In the genomic region with DNA sequence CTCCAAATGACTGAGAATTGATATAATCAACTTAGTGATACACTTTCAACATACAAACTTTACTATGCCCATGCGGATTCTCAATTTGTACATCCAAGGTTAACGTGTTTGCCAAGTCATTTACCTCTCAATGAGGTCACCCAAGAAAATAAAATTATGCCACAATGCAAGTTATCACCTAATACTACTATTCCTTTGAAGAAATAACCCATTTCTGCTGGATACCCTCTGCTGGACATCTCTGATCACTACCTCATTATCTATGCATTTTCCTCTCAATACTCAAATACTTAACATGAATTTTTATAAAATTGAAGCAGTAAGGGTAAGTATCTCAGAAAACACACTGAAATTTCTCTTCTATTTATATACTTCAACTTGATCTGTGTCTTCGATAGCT, we compare ENCODE assay signal across 13 cellular contexts. TPM values are rescaled to one million over a fixed set of nuclear protein-coding genes. Genes with fewer than 3 reads are reported as not detected.
DNase-seq lines count a peak whose midpoint lies in the region; ATAC-seq and TF ChIP-seq lines count a peak whose summit lies in the region.
"Had no signal": no experiment of that assay in that cellular context is flagged by ENCODE, and none has a peak within 500 bp of the region (broad histone marks: within the 10 kb centered on the region; RNA-seq: fewer than 3 reads in every experiment).

No MANE protein-coding gene starts in this region.

- peaks cover 67 to 88% of the 10 kb centered on the region in 2 donors for H3K4me1 ChIP-seq in gastrocnemius medialis
- peaks cover 4% of the 10 kb centered on the region for H3K4me1 ChIP-seq in colonic mucosa

- DNase-seq in activated T-cell treated with anti-CD3 and anti-CD28 coated beads, Interleukin-2, amount 50 U/mL, for 24 hours = no peak
- no peak for DNase-seq in activated T-cell treated with anti-CD3 and anti-CD28 coated beads, Interleukin-2, amount 50 U/mL, for 1 hour
- DNase-seq in NB4 (ENCODE audit: low read depth) = peak; percentile 14
- peak; percentile 38 for DNase-seq in choroid plexus epithelial cell (ENCODE audit: low read depth)
- DNase-seq in gastrocnemius medialis = no peak
- DNase-seq in colonic mucosa = no peak
- DNase-seq: cortex of kidney, NCI-H446 treated with DMSO at 0.1 percent for 48 hours had no signal

- no peak overlapping the region for H3K9ac ChIP-seq in colonic mucosa (ENCODE audit: low read depth in 2 of 2, low read length in 2 of 2)
- H3K9ac ChIP-seq: BLaER1 treated with 17β-estradiol and CSF1 and Interleukin-3, amounts not matched to agents 10 nM and 100 nM had no signal

- H3K27ac ChIP-seq in gastrocnemius medialis (peak overlapping the region; percentile 77 to 98 (median 90)), colonic mucosa (no peak overlapping the region)
- H3K27ac ChIP-seq: BLaER1 treated with 17β-estradiol and CSF1 and Interleukin-3, amounts not matched to agents 10 nM and 100 nM; hepatocyte had no signal

- no peaks in the 10 kb centered on the region for H3K9me3 ChIP-seq in gastrocnemius medialis
- H3K9me3 ChIP-seq in colonic mucosa = no peaks in the 10 kb centered on the region
- H3K9me3 ChIP-seq: BLaER1 treated with 17β-estradiol and CSF1 and Interleukin-3, amounts not matched to agents 10 nM and 100 nM had no signal

- no peaks in the 10 kb centered on the region for H3K27me3 Mint-ChIP-seq in activated T-cell treated with anti-CD3 and anti-CD28 coated beads, Interleukin-2, amount 50 U/mL, for 24 hours

- no peak for ATAC-seq in gastrocnemius medialis
- ATAC-seq in HG03135 (IDR thresholded peaks at IDR 0.05; ENCODE audit: unreplicated experiment) = no peak
- ATAC-seq in HG03439 (IDR thresholded peaks at IDR 0.05; ENCODE audit: unreplicated experiment) = no peak

- in situ Hi-C loops in gastrocnemius medialis (cut with MboI; ENCODE audit: low sequenced_read_pairs in 4 of 4) = loop anchor here in 1 of 4 donors (10.0 kb wide), 1 partner anchor 155 kb away; no protein-coding TSS in a partner anchor

- no peak for TF ChIP-seq CTCF in NB4 (IDR thresholded peaks at IDR 0.05; ENCODE audit: low read depth, low read length)
- peak; percentile 48 for TF ChIP-seq CTCF in choroid plexus epithelial cell (conservative IDR thresholded peaks at IDR 0.05; ENCODE audit: low read depth, low read length)
- no peak for TF ChIP-seq CTCF in gastrocnemius medialis (IDR thresholded peaks at IDR 0.05 in 4 of 5, conservative IDR thresholded peaks at IDR 0.05 in 1 of 5)
- no peak for TF ChIP-seq CTCF in colonic mucosa (IDR thresholded peaks at IDR 0.05)

- H3K27me3 ChIP-seq in gastrocnemius medialis (no peaks in the 10 kb centered on the region), colonic mucosa (no peaks in the 10 kb centered on the region)
- H3K27me3 ChIP-seq: BLaER1 treated with 17β-estradiol and CSF1 and Interleukin-3, amounts not matched to agents 10 nM and 100 nM; hepatocyte had no signal

- peaks cover 60% of the 10 kb centered on the region for H3K4me1 Mint-ChIP-seq in activated T-cell treated with anti-CD3 and anti-CD28 coated beads, Interleukin-2, amount 50 U/mL, for 24 hours (ENCODE audit: low read depth)

- no peak for TF ChIP-seq POLR2A in NB4 (IDR thresholded peaks at IDR 0.05; ENCODE audit: extremely low read depth, insufficient read length)
- TF ChIP-seq POLR2A in gastrocnemius medialis (IDR thresholded peaks at IDR 0.05) = no peak

- peak overlapping the region; percentile 79 for H3K27ac Mint-ChIP-seq in activated T-cell treated with anti-CD3 and anti-CD28 coated beads, Interleukin-2, amount 50 U/mL, for 24 hours

- H3K4me3 ChIP-seq in NB4 (ENCODE audit: low read depth, low read length) (no peak overlapping the region), choroid plexus epithelial cell (ENCODE audit: low read depth, low read length) (no peak overlapping the region), gastrocnemius medialis (no peak overlapping the region), colonic mucosa (no peak overlapping the region)
- H3K4me3 ChIP-seq: BLaER1 treated with 17β-estradiol and CSF1 and Interleukin-3, amounts not matched to agents 10 nM and 100 nM; hepatocyte; skin epidermis had no signal

- intact Hi-C loops in gastrocnemius medialis (cut with DNase I; ENCODE audit: low total_unique reads) (no loop called here), colonic mucosa (cut with DNase I) (no loop called here)

- no peaks in the 10 kb centered on the region for H3K9me3 Mint-ChIP-seq in activated T-cell treated with anti-CD3 and anti-CD28 coated beads, Interleukin-2, amount 50 U/mL, for 24 hours

- peak overlapping the region; percentile 57 for H3K4me3 Mint-ChIP-seq in activated T-cell treated with anti-CD3 and anti-CD28 coated beads, Interleukin-2, amount 50 U/mL, for 24 hours

- H3K36me3 ChIP-seq in gastrocnemius medialis (no peaks in the 10 kb centered on the region), colonic mucosa (peaks cover 3% of the 10 kb centered on the region)

- H3K36me3 Mint-ChIP-seq in activated T-cell treated with anti-CD3 and anti-CD28 coated beads, Interleukin-2, amount 50 U/mL, for 24 hours (ENCODE audit: low read depth) = peaks cover 67% of the 10 kb centered on the region

RNA-seq across cellular contexts. Expression of a gene that starts 12.7 kb away (rescaled TPM):
- 10 to 100 TPM; 20.0 to 42.9 (median 21.9) TPM for total RNA-seq in gastrocnemius medialis
- 10 to 100 TPM; 41.6 to 58.7 TPM for total RNA-seq in colonic mucosa

Comparison
In these comparisons a context has a peak if more than half of its experiments do, and no peak if none do; other contexts are left out.
1. DNase-seq: peak in NB4 (single experiment) and choroid plexus epithelial cell (single experiment); none in activated T-cell treated with anti-CD3 and anti-CD28 coated beads, Interleukin-2, amount 50 U/mL, for 24 hours (single experiment), activated T-cell treated with anti-CD3 and anti-CD28 coated beads, Interleukin-2, amount 50 U/mL, for 1 hour (single experiment), gastrocnemius medialis (0 of 2) and colonic mucosa (single experiment).